8 cellular contexts compared by ENCODE assay signal in the genomic region with DNA sequence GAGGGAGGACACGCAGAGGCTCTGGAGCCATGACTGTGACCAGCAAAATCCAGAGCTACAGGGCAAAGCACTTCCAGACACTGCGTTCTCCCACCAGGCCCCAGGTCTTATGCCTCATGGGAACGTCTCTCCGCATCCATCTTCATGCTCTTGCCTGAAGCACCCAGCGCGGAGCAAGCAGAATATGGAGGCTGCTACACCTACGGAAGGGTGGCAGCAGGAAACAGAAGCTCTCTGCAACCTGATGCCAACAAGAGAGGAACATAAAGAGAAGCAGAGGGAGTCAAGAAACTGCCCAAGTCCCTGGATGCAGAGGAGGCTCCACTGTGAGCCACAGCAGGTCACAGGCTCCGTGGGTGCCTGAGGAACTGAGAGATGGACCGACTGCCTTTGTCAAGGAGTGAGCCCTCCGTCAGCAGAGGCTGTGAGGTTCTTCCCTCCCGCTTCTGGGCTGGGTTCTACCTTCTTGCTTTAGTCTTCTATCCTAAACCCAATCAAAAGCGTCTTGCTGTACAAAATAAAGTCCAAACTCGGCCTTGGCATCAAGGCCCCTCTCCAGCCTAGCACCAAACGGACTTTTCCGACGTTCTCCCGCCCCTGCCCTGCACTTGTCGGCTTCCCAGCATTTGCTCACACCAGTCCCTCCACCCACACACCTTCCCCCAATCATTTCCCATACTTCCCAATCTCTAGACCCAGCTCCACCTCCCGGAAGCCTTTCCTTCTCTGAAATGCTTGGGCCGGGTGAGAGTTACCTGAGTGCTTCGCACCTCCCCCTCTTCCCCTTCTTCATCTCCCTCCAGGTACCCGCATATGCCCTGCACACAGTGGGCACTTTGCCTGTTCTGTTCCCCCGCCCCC. TPM values are rescaled to one million over a fixed set of nuclear protein-coding genes. Genes with fewer than 3 reads are reported as not detected.
DNase-seq lines count a peak whose midpoint lies in the region; ATAC-seq and TF ChIP-seq lines count a peak whose summit lies in the region.

No MANE protein-coding gene starts in this region.

- intact Hi-C loops in Caco-2 (cut with micrococcal nuclease; ENCODE audit: unreplicated experiment) (no loop called here), natural killer cell (cut with micrococcal nuclease) (no loop called here)

- BruUV-seq in Caco-2 (replicated peaks; lab: Mats Ljungman, UMichigan), result TSS peak; percentile 14

- CTCF ChIA-PET in Caco-2 (lab: Charles Lee), result interaction anchor here (0.7 to 2.2 kb wide), 3 partner anchors 42 to 136 kb away, joined by 3 to 8 read pairs (median 7); a partner anchor contains a TSS

- H3K4me3 ChIP-seq in Caco-2 (ENCODE audit: low read depth, low read length) (peak overlapping the region; percentile 98), SJSA1 (peak overlapping the region; percentile 69)

- H3K36me3 Mint-ChIP-seq in Caco-2 (ENCODE audit: insufficient read depth, unreplicated experiment) (peaks cover 63% of the 10 kb centered on the region), HFFc6 (ENCODE audit: low read depth) (peaks cover 22% of the 10 kb centered on the region), endothelial cell (ENCODE audit: low read depth, unreplicated experiment) (peaks cover 19% of the 10 kb centered on the region), natural killer cell (no peaks in the 10 kb centered on the region)

- H3K9me3 ChIP-seq in Caco-2 (no peaks in the 10 kb centered on the region), SJSA1 (replicated peaks) (no peaks in the 10 kb centered on the region)

- peak overlapping the region; percentile 100 for H3K4me3 Mint-ChIP-seq in Caco-2 (ENCODE audit: unreplicated experiment)
- H3K4me3 Mint-ChIP-seq in HFFc6, result peak overlapping the region; percentile 96
- H3K4me3 Mint-ChIP-seq in endothelial cell (ENCODE audit: unreplicated experiment), result peak overlapping the region; percentile 98
- H3K4me3 Mint-ChIP-seq in natural killer cell, result peak overlapping the region; percentile 94

- DNase-seq in Caco-2, result peak; percentile 33 to 55
- DNase-seq in HFFc6, result no peak
- no peak for DNase-seq in SJSA1 (ENCODE audit: low read depth in 1 of 2, low spot score in 2 of 2)
- peak; percentile 11 for DNase-seq in endothelial cell (ENCODE audit: low spot score)
- DNase-seq in natural killer cell, result no peak

- ATAC-seq in natural killer cell, result no peak
- ATAC-seq in GM18907 (IDR thresholded peaks at IDR 0.05; ENCODE audit: unreplicated experiment), result no peak
- ATAC-seq in activated CD4-positive, CD25-positive, alpha-beta regulatory T cell treated with anti-CD3 and anti-CD28 coated beads, Interleukin-2, amount 50 U/mL, for 24 hours, result no peak
- ATAC-seq in HG03342 (IDR thresholded peaks at IDR 0.05; ENCODE audit: unreplicated experiment), result no peak

- H3K4me1 Mint-ChIP-seq in Caco-2 (ENCODE audit: low read depth, unreplicated experiment) (peaks cover 41% of the 10 kb centered on the region), HFFc6 (ENCODE audit: low read depth) (peaks cover 66% of the 10 kb centered on the region), endothelial cell (ENCODE audit: unreplicated experiment) (peaks cover 41% of the 10 kb centered on the region), natural killer cell (peaks cover 51 to 61% of the 10 kb centered on the region in 2 donors)

- H3K4me1 ChIP-seq in Caco-2, result peaks cover 42% of the 10 kb centered on the region
- peaks cover 35% of the 10 kb centered on the region for H3K4me1 ChIP-seq in SJSA1 (replicated peaks)

- POLR2A ChIA-PET in Caco-2 (lab: Charles Lee), result interaction anchor here (0.6 to 1.1 kb wide), 4 partner anchors 9 to 355 kb away, joined by 3 to 8 read pairs (median 5); no protein-coding TSS in a partner anchor

- no peaks in the 10 kb centered on the region for H3K27me3 Mint-ChIP-seq in Caco-2 (ENCODE audit: insufficient read depth, unreplicated experiment)
- H3K27me3 Mint-ChIP-seq in HFFc6 (ENCODE audit: insufficient read depth), result peaks cover 3% of the 10 kb centered on the region
- H3K27me3 Mint-ChIP-seq in endothelial cell (ENCODE audit: unreplicated experiment), result peaks cover 2% of the 10 kb centered on the region
- peaks cover 7 to 8% of the 10 kb centered on the region in 2 donors for H3K27me3 Mint-ChIP-seq in natural killer cell (ENCODE audit: low read depth in 2 of 2)

- H3K27ac Mint-ChIP-seq in Caco-2 (ENCODE audit: unreplicated experiment), result peak overlapping the region; percentile 89
- H3K27ac Mint-ChIP-seq in HFFc6, result peak overlapping the region; percentile 29; the same call in 1 of the 2 replicates
- peak overlapping the region; percentile 44 for H3K27ac Mint-ChIP-seq in endothelial cell (ENCODE audit: unreplicated experiment)
- H3K27ac Mint-ChIP-seq in natural killer cell, result peak overlapping the region; percentile 62 to 68

- H3K27me3 ChIP-seq in Caco-2 (replicated peaks; ENCODE audit: control insufficient read depth, insufficient read depth, low read length) (no peaks in the 10 kb centered on the region), SJSA1 (replicated peaks) (no peaks in the 10 kb centered on the region)

- H3K36me3 ChIP-seq in Caco-2 (ENCODE audit: control insufficient read depth, insufficient read depth, low read length) (peaks cover 1% of the 10 kb centered on the region), SJSA1 (peaks cover 16% of the 10 kb centered on the region)

- TF ChIP-seq CTCF in Caco-2 (IDR thresholded peaks at IDR 0.05; ENCODE audit: insufficient read depth in 1 of 2, low read depth in 1 of 2, low read length in 1 of 2, severe bottlenecking in 1 of 2, unreplicated experiment in 1 of 2) (no peak), HFFc6 (IDR thresholded peaks at IDR 0.05) (no peak), endothelial cell (IDR thresholded peaks at IDR 0.05; ENCODE audit: unreplicated experiment) (no peak), natural killer cell (IDR thresholded peaks at IDR 0.05) (no peak)

- no peaks in the 10 kb centered on the region for H3K9me3 Mint-ChIP-seq in Caco-2 (ENCODE audit: unreplicated experiment)
- H3K9me3 Mint-ChIP-seq in HFFc6, result no peaks in the 10 kb centered on the region
- no peaks in the 10 kb centered on the region for H3K9me3 Mint-ChIP-seq in endothelial cell (ENCODE audit: unreplicated experiment)
- no peaks in the 10 kb centered on the region for H3K9me3 Mint-ChIP-seq in natural killer cell

- no peak overlapping the region for H3K27ac ChIP-seq in SJSA1

RNA-seq across cellular contexts. Expression of a gene that starts 0.9 kb away (rescaled TPM):
- 433 and 522 TPM in 2 replicates for total RNA-seq in Caco-2 (2022)
- total RNA-seq in HFFc6 (2021; fragmentation: NEBNext Ultra II Directional; extraction: Animal tissue kit (Norgen Biotek cat#: 25700)), result 10 to 100 TPM; 39.3 to 88.4 (median 74.8) TPM
- 42.9 and 65.8 TPM in 2 replicates for total RNA-seq in SJSA1 (2014; rRNA removed; shearing (Covaris generic))
- total RNA-seq in endothelial cell (ENCODE audit: unreplicated experiment), result 181 TPM
- 10 to 100 TPM in 2 of 3 donors, 1 to 10 TPM in 1; 8.7 to 17.2 (median 10.4) TPM for total RNA-seq in natural killer cell

Comparison
In these comparisons a context has a peak if more than half of its experiments do, and no peak if none do; other contexts are left out.
1. DNase-seq: peak in Caco-2 (2 of 2) and endothelial cell (single experiment); none in HFFc6 (single experiment), SJSA1 (0 of 2) and natural killer cell (single experiment).
2. H3K27ac Mint-ChIP-seq: peak in every context shown above with its lines; median percentile 89 in Caco-2; 65 in natural killer cell; 44 in endothelial cell; 29 in HFFc6.
3. Peak in every context shown above with its lines, with median percentiles within 50 percentile points of each other: H3K4me3 Mint-ChIP-seq.